In the genomic region with DNA sequence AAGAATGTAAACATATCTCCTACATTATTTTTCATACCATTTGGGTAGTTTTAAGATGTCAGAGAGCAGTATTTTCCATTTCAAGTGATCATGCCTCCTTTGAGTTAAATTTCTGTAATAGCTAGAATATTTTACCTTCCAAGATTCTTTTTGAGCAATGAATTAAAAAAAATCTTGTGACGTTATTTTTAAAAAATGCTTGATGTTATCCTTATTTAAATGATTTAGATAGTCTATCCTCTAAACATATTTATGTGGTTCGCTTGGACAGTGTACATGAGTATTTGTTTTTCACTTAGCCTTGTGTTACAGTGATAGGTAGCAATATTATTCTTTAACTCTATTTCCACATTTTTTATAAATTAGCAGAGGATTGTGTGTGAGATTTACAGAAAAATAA, we compare ENCODE assay signal across 18 cellular contexts.
A peak's percentile ranks its signal among the peaks of the same experiment; 100 is the strongest.
DNase-seq lines count a peak whose midpoint lies in the region; FAIRE-seq and TF ChIP-seq lines count a peak whose summit lies in the region.
"Had no signal": no experiment of that assay in that cellular context is flagged by ENCODE, and none has a peak within 500 bp of the region (broad histone marks: within the 10 kb centered on the region; RNA-seq: fewer than 3 reads in every experiment).

No MANE protein-coding gene starts in this region.

- FAIRE-seq in A204.1 (lab: Jason Lieb, UNC) = peak; percentile 14
- FAIRE-seq: G401.6, H1, HTR-8/SVneo had no signal

- WGBS in adrenal gland, 4 donors = 51 to 59% (median 54%) methylated on average over 2 of the region's 2 CpGs

- H3K9me3 Mint-ChIP-seq in osteocyte (ENCODE audit: unreplicated experiment) = peaks cover 1% of the 10 kb centered on the region
- H3K9me3 Mint-ChIP-seq: H9 had no signal

- peak overlapping the region; percentile 59 for H3K27ac Mint-ChIP-seq in osteocyte (ENCODE audit: unreplicated experiment)
- H3K27ac Mint-ChIP-seq: CD4-positive, CD25-positive, alpha-beta regulatory T cell; CD8-positive, alpha-beta memory T cell; H9; IgD-negative memory B cell had no signal

- TF ChIP-seq POLR2A in adrenal gland (IDR thresholded peaks at IDR 0.05) = no peak

- peaks cover 18% of the 10 kb centered on the region for H3K4me1 Mint-ChIP-seq in osteocyte (ENCODE audit: unreplicated experiment)
- H3K4me1 Mint-ChIP-seq: CD8-positive, alpha-beta memory T cell; H9; IgD-negative memory B cell had no signal

- H3K4me3 Mint-ChIP-seq in osteocyte (ENCODE audit: unreplicated experiment) = no peak overlapping the region
- H3K4me3 Mint-ChIP-seq: CD4-positive, CD25-positive, alpha-beta regulatory T cell; CD8-positive, alpha-beta memory T cell; H9; IgD-negative memory B cell had no signal

- TF ChIP-seq CTCF in osteocyte (IDR thresholded peaks at IDR 0.05) (no peak), adrenal gland (IDR thresholded peaks at IDR 0.05) (no peak)

- peak; percentile 4 for DNase-seq in GM03348 (ENCODE audit: low spot score)
- peak; percentile 47 for DNase-seq in dedifferentiated amniotic fluid mesenchymal stem cell (ENCODE audit: extremely low spot score)
- DNase-seq in osteocyte (ENCODE audit: extremely low spot score, unreplicated experiment) = no peak
- no peak for DNase-seq in adrenal gland
- no peak for DNase-seq in SKM-1 treated with dmso at 0.1 percent for 144 hours (lab: John Stamatoyannopoulos, UW; ENCODE audit: unreplicated experiment)
- DNase-seq in activated CD4-positive, alpha-beta T cell treated with anti-CD3 and anti-CD28 coated beads for 4 hours = no peak
- DNase-seq: 8988T; BE2C; C1 segment of cervical spinal cord; CD4-positive, CD25-positive, alpha-beta regulatory T cell; CD8-positive, alpha-beta memory T cell; COR-L47; H9 had no signal

- H3K36me3 Mint-ChIP-seq in osteocyte (ENCODE audit: unreplicated experiment) = no peaks in the 10 kb centered on the region
- H3K36me3 Mint-ChIP-seq: CD4-positive, CD25-positive, alpha-beta regulatory T cell; CD8-positive, alpha-beta memory T cell; IgD-negative memory B cell had no signal

- intact Hi-C loops in adrenal gland (cut with DNase I) = no loop called here

- H3K9me3 ChIP-seq in adrenal gland (replicated peaks in 1 of 3) = no peaks in the 10 kb centered on the region
- H3K9me3 ChIP-seq: BE2C had no signal

- H3K27ac ChIP-seq in adrenal gland = no peak overlapping the region

- H3K4me3 ChIP-seq in adrenal gland = no peak overlapping the region

- H3K27me3 Mint-ChIP-seq in osteocyte (ENCODE audit: unreplicated experiment) = no peaks in the 10 kb centered on the region
- H3K27me3 Mint-ChIP-seq: CD4-positive, CD25-positive, alpha-beta regulatory T cell; CD8-positive, alpha-beta memory T cell; IgD-negative memory B cell had no signal

- no peaks in the 10 kb centered on the region for H3K4me1 ChIP-seq in adrenal gland (replicated peaks in 1 of 2)
- H3K4me1 ChIP-seq: BE2C had no signal

- no peaks in the 10 kb centered on the region for H3K36me3 ChIP-seq in adrenal gland (replicated peaks in 1 of 2)
- H3K36me3 ChIP-seq: BE2C had no signal

- H3K27me3 ChIP-seq in adrenal gland = no peaks in the 10 kb centered on the region
- H3K27me3 ChIP-seq: BE2C had no signal

Comparison
In these comparisons a context has a peak if more than half of its experiments do, and no peak if none do; other contexts are left out.
1. DNase-seq: peak in GM03348 (single experiment) and dedifferentiated amniotic fluid mesenchymal stem cell (single experiment); none in osteocyte (single experiment), adrenal gland (0 of 7), SKM-1 treated with dmso at 0.1 percent for 144 hours (single experiment) and activated CD4-positive, alpha-beta T cell treated with anti-CD3 and anti-CD28 coated beads for 4 hours (0 of 2).